ENCODE assay signal across 8 cellular contexts in the genomic region with DNA sequence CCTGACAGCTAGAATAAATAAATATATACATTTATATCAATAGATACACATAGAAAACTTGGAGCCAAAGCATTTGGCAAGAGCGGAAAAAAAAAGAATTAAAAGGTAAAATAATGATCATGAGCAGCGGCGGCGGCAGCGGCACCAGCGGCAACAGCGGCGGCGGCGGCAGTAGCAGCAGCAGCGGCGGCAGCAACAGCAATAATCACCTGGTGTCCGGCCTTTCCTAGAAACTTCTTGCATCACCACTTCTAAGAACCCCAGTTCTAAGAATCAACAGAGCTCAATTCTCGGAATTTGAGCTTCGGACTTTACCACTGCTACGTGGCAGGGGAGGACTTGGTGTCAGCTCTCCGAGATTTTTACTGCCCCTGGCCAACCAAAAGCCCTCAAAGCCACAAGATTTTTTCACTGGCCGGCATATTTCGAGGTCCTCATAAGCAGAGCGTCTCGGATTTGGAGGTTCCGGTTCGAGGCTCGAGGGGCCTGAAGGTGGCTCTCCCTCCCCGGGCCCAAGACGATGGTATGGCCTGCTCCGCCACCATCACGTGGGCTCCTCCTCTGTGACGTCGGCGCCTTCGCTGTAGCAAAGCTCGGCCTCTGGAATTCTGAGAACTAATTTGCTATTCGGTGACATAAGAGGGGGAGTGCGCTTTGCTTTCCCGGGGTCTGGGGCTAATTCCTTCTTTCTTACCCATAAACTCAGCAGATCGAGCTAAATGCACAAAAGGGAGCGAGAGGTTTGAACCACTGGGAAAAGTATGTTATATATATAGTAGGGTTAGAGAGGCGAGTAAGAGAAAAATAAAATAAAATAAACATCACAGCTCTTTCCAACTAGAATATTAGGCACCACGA. TPM values are rescaled to one million over a fixed set of nuclear protein-coding genes. Genes with fewer than 3 reads are reported as not detected.
DNase-seq lines count a peak whose midpoint lies in the region; ATAC-seq and TF ChIP-seq lines count a peak whose summit lies in the region.

A gene (minus strand): TSS at position 268 of the 858 bp plus-strand sequence. CDS start 11,775 bp downstream, outside the sequence.

- H3K9me3 Mint-ChIP-seq in activated CD4-positive, alpha-beta T cell treated with anti-CD3 and anti-CD28 coated beads, Interleukin-2, amount 10 ng/mL, durations not matched to agents 24 days and 14 days, result no peaks in the 10 kb centered on the region

- peak within 1 kb of the TSS; percentile 99 for H3K27ac Mint-ChIP-seq in activated CD4-positive, alpha-beta T cell treated with anti-CD3 and anti-CD28 coated beads, Interleukin-2, amount 10 ng/mL, durations not matched to agents 24 days and 14 days

- peaks cover 2% of the 10 kb centered on the region for H3K4me1 ChIP-seq in colonic mucosa

- intact Hi-C loops in activated CD4-positive, alpha-beta T cell treated with anti-CD3 and anti-CD28 coated beads, Interleukin-2, amount 10 ng/mL, durations not matched to agents 24 days and 14 days (cut with micrococcal nuclease), result loop anchor here (1.0 to 10.0 kb wide), 12 partner anchors 57 to 1579 kb away; a partner anchor contains a TSS
- intact Hi-C loops in colonic mucosa (cut with DNase I), result loop anchor here (5.0 to 10.0 kb wide), 4 partner anchors 407 to 689 kb away; a partner anchor contains a TSS

- H3K27me3 ChIP-seq in colonic mucosa, result no peaks in the 10 kb centered on the region

- H3K9me3 ChIP-seq in colonic mucosa, result no peaks in the 10 kb centered on the region

- peak within 1 kb of the TSS; percentile 61 for H3K4me3 ChIP-seq in colonic mucosa

- H3K27ac ChIP-seq in colonic mucosa, result peak within 1 kb of the TSS; percentile 97

- H3K27me3 Mint-ChIP-seq in activated CD4-positive, alpha-beta T cell treated with anti-CD3 and anti-CD28 coated beads, Interleukin-2, amount 10 ng/mL, durations not matched to agents 24 days and 14 days, result no peaks in the 10 kb centered on the region

- peaks cover 61% of the 10 kb centered on the region for H3K4me1 Mint-ChIP-seq in activated CD4-positive, alpha-beta T cell treated with anti-CD3 and anti-CD28 coated beads, Interleukin-2, amount 10 ng/mL, durations not matched to agents 24 days and 14 days

- ATAC-seq in GM19351 (IDR thresholded peaks at IDR 0.05; ENCODE audit: unreplicated experiment), result peak; percentile 67
- ATAC-seq in HG03520 (IDR thresholded peaks at IDR 0.05; ENCODE audit: unreplicated experiment), result peak; percentile 66

- peak; percentile 94 to 95 for DNase-seq in AML-193 (lab: John Stamatoyannopoulos, UW)
- DNase-seq in NCI-H69 (lab: John Stamatoyannopoulos, UW), result peak; percentile 87
- peak; percentile 97 for DNase-seq in activated CD4-positive, alpha-beta T cell treated with anti-CD3 and anti-CD28 coated beads, Interleukin-2, amount 10 ng/mL, durations not matched to agents 24 days and 14 days
- DNase-seq in colonic mucosa, result peak; percentile 91
- DNase-seq in kidney tubule cell (ENCODE audit: low spot score), result peak; percentile 97
- DNase-seq in stimulated activated CD4-positive, alpha-beta T cell treated with anti-CD3 and anti-CD28 coated beads, Interleukin-15, amount 100 ng/mL, for 48 hours (ENCODE audit: low read depth in 2 of 2), result peak; percentile 83 to 85

- no peaks in the 10 kb centered on the region for H3K36me3 ChIP-seq in colonic mucosa

- H3K4me3 Mint-ChIP-seq in activated CD4-positive, alpha-beta T cell treated with anti-CD3 and anti-CD28 coated beads, Interleukin-2, amount 10 ng/mL, durations not matched to agents 24 days and 14 days, result peak within 1 kb of the TSS; percentile 98

- H3K9ac ChIP-seq in colonic mucosa (ENCODE audit: low read depth in 2 of 2, low read length in 2 of 2), result peak within 1 kb of the TSS; percentile 89 to 95

- TF ChIP-seq CTCF in colonic mucosa (IDR thresholded peaks at IDR 0.05), result no peak

- peaks cover 16% of the 10 kb centered on the region for H3K36me3 Mint-ChIP-seq in activated CD4-positive, alpha-beta T cell treated with anti-CD3 and anti-CD28 coated beads, Interleukin-2, amount 10 ng/mL, durations not matched to agents 24 days and 14 days (ENCODE audit: low read depth)

RNA-seq across cellular contexts. Expression of the gene that starts here (rescaled TPM):
- 41.7 and 51.7 TPM in 2 replicates for total RNA-seq in activated CD4-positive, alpha-beta T cell treated with anti-CD3 and anti-CD28 coated beads, Interleukin-2, amount 10 ng/mL, durations not matched to agents 24 days and 14 days
- 10 to 100 TPM in 1 of 2 donors, 1 to 10 TPM in 1; 8.8 to 30.2 TPM for total RNA-seq in colonic mucosa

Comparison
In these comparisons a context has a peak if more than half of its experiments do, and no peak if none do; other contexts are left out.
1. Peak in every context shown above with its lines: DNase-seq, ATAC-seq, H3K4me3 ChIP-seq and H3K27ac ChIP-seq.